15 cellular contexts compared by ENCODE assay signal in the genomic region with DNA sequence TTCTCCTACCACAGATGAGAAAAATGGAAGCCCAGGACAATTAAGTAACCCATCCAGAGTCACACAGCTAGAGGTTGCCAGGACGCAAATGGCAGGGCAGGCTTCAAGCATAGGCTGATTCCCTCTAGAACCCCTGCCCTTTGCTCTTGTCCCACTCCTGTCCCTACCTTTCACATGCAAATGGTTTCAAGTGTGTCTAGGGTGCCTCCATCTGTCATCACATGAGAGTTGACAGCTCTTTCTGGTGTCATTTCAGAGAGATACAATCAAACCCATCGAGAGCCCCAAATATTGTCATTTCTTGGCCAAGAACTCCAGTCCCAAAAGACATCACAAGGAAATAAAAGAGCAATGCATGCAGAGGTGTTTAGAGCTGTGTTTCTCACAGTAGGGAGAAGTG. TPM values are rescaled to one million over a fixed set of nuclear protein-coding genes. Genes with fewer than 3 reads are reported as not detected.
DNase-seq lines count a peak whose midpoint lies in the region; ATAC-seq lines count a peak whose summit lies in the region.
"Had no signal": no experiment of that assay in that cellular context is flagged by ENCODE, and none has a peak within 500 bp of the region (broad histone marks: within the 10 kb centered on the region; RNA-seq: fewer than 3 reads in every experiment).

No MANE protein-coding gene starts in this region.

- peaks cover 87 to 98% (median 93%) of the 10 kb centered on the region in 10 experiments for H3K4me1 ChIP-seq in BLaER1 treated with 17β-estradiol and CSF1 and Interleukin-3, amounts not matched to agents 10 nM and 100 nM
- peaks cover 92% of the 10 kb centered on the region for H3K4me1 ChIP-seq in CD4-positive, alpha-beta memory T cell (ENCODE audit: insufficient read depth, low read length)

- CTCF ChIA-PET in CD4-positive, alpha-beta memory T cell (lab: Charles Lee; ENCODE audit: partially characterized antibody), result interaction anchor here (1.0 to 2.1 kb wide), 4 partner anchors 10 to 46 kb away, joined by 3 to 6 read pairs (median 4); no protein-coding TSS in a partner anchor

- H3K36me3 Mint-ChIP-seq in CD4-positive, alpha-beta memory T cell, result peaks cover 0 to 3% of the 10 kb centered on the region in 2 donors
- peaks cover 2% of the 10 kb centered on the region for H3K36me3 Mint-ChIP-seq in T-helper 17 cell (ENCODE audit: low read depth)
- peaks cover 3% of the 10 kb centered on the region for H3K36me3 Mint-ChIP-seq in memory B cell

- H4K20me1 ChIP-seq in BLaER1 treated with 17β-estradiol and CSF1 and Interleukin-3, amounts not matched to agents 10 nM and 100 nM, result peaks cover 97 to 100% (median 99%) of the 10 kb centered on the region in 11 experiments

- no peak for DNase-seq in CD4-positive, alpha-beta memory T cell
- DNase-seq in T-helper 17 cell (no peak), memory B cell (ENCODE audit: low spot score in 2 of 2) (no peak), NCI-H345 (lab: John Stamatoyannopoulos, UW) (no peak)
- DNase-seq: activated CD4-positive, alpha-beta T cell treated with anti-CD3 and anti-CD28 coated beads, Interleukin-2, amount 50 U/mL, for 4 hours; activated naive CD4-positive, alpha-beta T cell treated with anti-CD3 and anti-CD28 coated beads, Interleukin-2, amount 50 U/mL, for 16 hours; cerebellar nuclear complex; NCI-H2107; NCI-H774 had no signal

- H3K27me3 ChIP-seq in BLaER1 treated with 17β-estradiol and CSF1 and Interleukin-3, amounts not matched to agents 10 nM and 100 nM, result no peaks in the 10 kb centered on the region
- no peaks in the 10 kb centered on the region for H3K27me3 ChIP-seq in CD4-positive, alpha-beta memory T cell (ENCODE audit: insufficient read depth, low read length)
- H3K27me3 ChIP-seq: tibial artery had no signal

- peaks cover 0 to 2% (median 0%) of the 10 kb centered on the region in 8 donors for H3K9me3 Mint-ChIP-seq in CD4-positive, alpha-beta memory T cell
- no peaks in the 10 kb centered on the region for H3K9me3 Mint-ChIP-seq in memory B cell

- H3K36me3 ChIP-seq in BLaER1 treated with 17β-estradiol and CSF1 and Interleukin-3, amounts not matched to agents 10 nM and 100 nM, result peaks cover 7 to 39% (median 20%) of the 10 kb centered on the region in 11 experiments; a peak in 17 of 22 replicates
- no peaks in the 10 kb centered on the region for H3K36me3 ChIP-seq in CD4-positive, alpha-beta memory T cell (ENCODE audit: insufficient read depth, low read length)
- H3K36me3 ChIP-seq: tibial artery had no signal

- no peak overlapping the region; a peak in 1 of 22 replicates for H3K9ac ChIP-seq in BLaER1 treated with 17β-estradiol and CSF1 and Interleukin-3, amounts not matched to agents 10 nM and 100 nM

- no peaks in the 10 kb centered on the region for H3K9me3 ChIP-seq in BLaER1 treated with 17β-estradiol and CSF1 and Interleukin-3, amounts not matched to agents 10 nM and 100 nM (replicated peaks in 1 of 11)
- H3K9me3 ChIP-seq in CD4-positive, alpha-beta memory T cell (ENCODE audit: control insufficient read depth in 1 of 2, low read length in 2 of 2), result no peaks in the 10 kb centered on the region
- H3K9me3 ChIP-seq in T-helper 17 cell (ENCODE audit: control insufficient read depth, low read length, poor library complexity, severe bottlenecking), result no peaks in the 10 kb centered on the region
- H3K9me3 ChIP-seq: tibial artery had no signal

- H3K27me3 Mint-ChIP-seq in CD4-positive, alpha-beta memory T cell, result no peaks in the 10 kb centered on the region
- no peaks in the 10 kb centered on the region for H3K27me3 Mint-ChIP-seq in T-helper 17 cell
- no peaks in the 10 kb centered on the region for H3K27me3 Mint-ChIP-seq in memory B cell

- POLR2A ChIA-PET in CD4-positive, alpha-beta memory T cell (lab: Charles Lee; ENCODE audit: partially characterized antibody), result interaction anchor here (1.1 to 2.3 kb wide), 2 partner anchors 23 to 26 kb away, joined by 6 to 14 read pairs; partner anchors contain the start of gene CCDC12

- peak overlapping the region in 5 of 8 donors; percentile 11 to 84 (median 79) for H3K4me3 Mint-ChIP-seq in CD4-positive, alpha-beta memory T cell
- H3K4me3 Mint-ChIP-seq in T-helper 17 cell, result peak overlapping the region; percentile 86
- H3K4me3 Mint-ChIP-seq in memory B cell, result peak overlapping the region; percentile 43

- no peak for ATAC-seq in T-helper 17 cell
- no peak for ATAC-seq in memory B cell (ENCODE audit: low read depth)
- ATAC-seq in HG03135 (IDR thresholded peaks at IDR 0.05; ENCODE audit: unreplicated experiment), result no peak
- ATAC-seq in HG03095 (IDR thresholded peaks at IDR 0.05; ENCODE audit: unreplicated experiment), result no peak

- peak overlapping the region; percentile 79 to 94 (median 89) for H3K4me2 ChIP-seq in BLaER1 treated with 17β-estradiol and CSF1 and Interleukin-3, amounts not matched to agents 10 nM and 100 nM

- H3K4me3 ChIP-seq in BLaER1 treated with 17β-estradiol and CSF1 and Interleukin-3, amounts not matched to agents 10 nM and 100 nM, result no peak overlapping the region
- no peak overlapping the region for H3K4me3 ChIP-seq in CD4-positive, alpha-beta memory T cell (ENCODE audit: low read length in 2 of 2)
- H3K4me3 ChIP-seq: tibial artery had no signal

- H3K27ac Mint-ChIP-seq in CD4-positive, alpha-beta memory T cell, result peak overlapping the region; percentile 5 to 79 (median 28)
- H3K27ac Mint-ChIP-seq in T-helper 17 cell (peak overlapping the region; percentile 96), memory B cell (peak overlapping the region; percentile 93)

- H3K27ac ChIP-seq in BLaER1 treated with 17β-estradiol and CSF1 and Interleukin-3, amounts not matched to agents 10 nM and 100 nM, result peak overlapping the region in 6 of 11 experiments; percentile 54 to 70 (median 64); a peak in 6 of 22 replicates
- no peak overlapping the region for H3K27ac ChIP-seq in CD4-positive, alpha-beta memory T cell (ENCODE audit: low read depth, low read length)
- H3K27ac ChIP-seq: C4-2B, RWPE1, tibial artery had no signal

- intact Hi-C loops in CD4-positive, alpha-beta memory T cell (cut with micrococcal nuclease), result no loop called here

- H3K4me1 Mint-ChIP-seq in CD4-positive, alpha-beta memory T cell, result peaks cover 73 to 92% (median 83%) of the 10 kb centered on the region in 4 donors
- peaks cover 76% of the 10 kb centered on the region for H3K4me1 Mint-ChIP-seq in T-helper 17 cell
- H3K4me1 Mint-ChIP-seq in memory B cell, result peaks cover 62% of the 10 kb centered on the region

RNA-seq across cellular contexts. Expression of gene CCDC12, which starts 23.7 kb away (rescaled TPM):
- 10 to 100 TPM; 59.3 to 59.4 TPM for total RNA-seq in CD4-positive, alpha-beta memory T cell
- 100 to 1,000 TPM in 1 of 2 donors, 10 to 100 TPM in 1; 86.5 to 102 TPM for polyA plus RNA-seq in CD4-positive, alpha-beta memory T cell
- 10 to 100 TPM; 67.6 to 75.8 TPM for total RNA-seq in T-helper 17 cell

RNA-seq across cellular contexts. Expression of gene NBEAL2, which starts 26.7 kb away (rescaled TPM):
- 100 to 1,000 TPM; 144 to 147 TPM for total RNA-seq in CD4-positive, alpha-beta memory T cell
- 10 to 100 TPM in 1 of 2 donors, 1 to 10 TPM in 1; 4.5 to 16.0 TPM for polyA plus RNA-seq in CD4-positive, alpha-beta memory T cell
- 100 to 1,000 TPM; 285 to 303 TPM for total RNA-seq in T-helper 17 cell

Comparison
In these comparisons a context has a peak if more than half of its experiments do, and no peak if none do; other contexts are left out.
1. H3K27ac Mint-ChIP-seq: peak in every context shown above with its lines; median percentile 96 in T-helper 17 cell; 93 in memory B cell; 28 in CD4-positive, alpha-beta memory T cell.